Comparison of ENCODE assay signal across 15 cellular contexts in genomic region chr3:87949189-87949878, GRCh38.
A peak's percentile ranks its signal among the peaks of the same experiment; 100 is the strongest.
DNase-seq lines count a peak whose midpoint lies in the region; ATAC-seq and TF ChIP-seq lines count a peak whose summit lies in the region.
"Had no signal": no experiment of that assay in that cellular context is flagged by ENCODE, and none has a peak within 500 bp of the region (broad histone marks: within the 10 kb centered on the region; RNA-seq: fewer than 3 reads in every experiment).

No MANE protein-coding gene starts in this region.

- no peak overlapping the region for H3K4me3 ChIP-seq in left lung
- no peak overlapping the region for H3K4me3 ChIP-seq in ascending aorta
- H3K4me3 ChIP-seq: lung, upper lobe of left lung had no signal

- no peaks in the 10 kb centered on the region for H3K4me1 ChIP-seq in left lung
- H3K4me1 ChIP-seq in ascending aorta: no peaks in the 10 kb centered on the region
- H3K4me1 ChIP-seq: parathyroid adenoma, upper lobe of left lung had no signal

- TF ChIP-seq POLR2A in GM18505 (IDR thresholded peaks at IDR 0.05; ENCODE audit: borderline replicate concordance, extremely low read depth, insufficient read depth, insufficient read length): no peak

- H3K36me3 ChIP-seq in left lung (no peaks in the 10 kb centered on the region), ascending aorta (no peaks in the 10 kb centered on the region)
- H3K36me3 ChIP-seq: upper lobe of left lung had no signal

- TF ChIP-seq CTCF in GM20000 (IDR thresholded peaks at IDR 0.05; ENCODE audit: extremely low read depth, missing control alignments) (no peak), left lung (IDR thresholded peaks at IDR 0.05) (no peak), ascending aorta (IDR thresholded peaks at IDR 0.05) (no peak)

- H3K9me3 ChIP-seq in left lung (no peaks in the 10 kb centered on the region), ascending aorta (no peaks in the 10 kb centered on the region)
- H3K9me3 ChIP-seq: upper lobe of left lung had no signal

- H3K27ac ChIP-seq in left lung (no peak overlapping the region), ascending aorta (no peak overlapping the region)
- H3K27ac ChIP-seq: parathyroid adenoma, upper lobe of left lung had no signal

- ATAC-seq in GM18505 (IDR thresholded peaks at IDR 0.05; ENCODE audit: unreplicated experiment): peak; percentile 80
- peak; percentile 90 for ATAC-seq in HG02938 (IDR thresholded peaks at IDR 0.05; ENCODE audit: unreplicated experiment)
- ATAC-seq in HG03575 (IDR thresholded peaks at IDR 0.05; ENCODE audit: extremely low read depth, insufficient number of reproducible peaks, low FRiP score, unreplicated experiment): peak; percentile 84
- ATAC-seq in left lung: no peak
- ATAC-seq: SK-N-SH treated with all-trans-retinoic acid at 6 μM for 48 hours had no signal

- DNase-seq in GM20000 (ENCODE audit: low spot score) (peak; percentile 19), NCI-H1048 (lab: John Stamatoyannopoulos, UW) (no peak), left lung (no peak), hypothalamus (lab: John Stamatoyannopoulos, UW) (no peak), ascending aorta (ENCODE audit: low spot score in 2 of 2) (no peak)
- DNase-seq: activated CD4-positive, alpha-beta T cell treated with anti-CD3 and anti-CD28 coated beads, Interleukin-2, amount 10 ng/mL, durations not matched to agents 7 days and 5 days; HCEC 1CT; NCI-H774; upper lobe of left lung had no signal

- intact Hi-C loops in left lung (cut with DNase I) (no loop called here), ascending aorta (cut with DNase I) (no loop called here)

- no peaks in the 10 kb centered on the region for H3K27me3 ChIP-seq in left lung
- H3K27me3 ChIP-seq in ascending aorta: no peaks in the 10 kb centered on the region
- H3K27me3 ChIP-seq: upper lobe of left lung had no signal
